In the genomic region with DNA sequence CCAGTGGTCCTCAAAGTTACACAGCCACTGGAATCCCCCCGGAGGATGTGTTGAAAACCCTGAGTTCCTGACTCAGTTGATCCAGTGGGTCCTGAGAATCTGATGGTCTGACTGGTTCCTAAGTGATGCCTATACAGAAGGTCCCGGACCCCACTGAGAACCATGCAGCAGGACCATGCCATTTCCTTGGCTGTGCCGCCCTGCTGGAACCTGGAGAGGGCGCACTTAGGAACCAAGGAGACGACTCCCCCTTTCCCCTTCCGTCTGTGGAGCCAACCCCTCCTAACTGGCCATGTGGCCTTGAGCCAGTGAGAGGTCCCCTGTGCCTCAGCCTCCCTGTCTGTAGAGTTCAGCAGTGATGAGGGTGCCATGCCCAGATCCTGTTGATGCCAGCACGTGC, we compare ENCODE assay signal across 17 cellular contexts. TPM values are rescaled to one million over a fixed set of nuclear protein-coding genes. Genes with fewer than 3 reads are reported as not detected.
DNase-seq lines count a peak whose midpoint lies in the region; ATAC-seq, FAIRE-seq and TF ChIP-seq lines count a peak whose summit lies in the region.
"Had no signal": no experiment of that assay in that cellular context is flagged by ENCODE, and none has a peak within 500 bp of the region (broad histone marks: within the 10 kb centered on the region; RNA-seq: fewer than 3 reads in every experiment).

No MANE protein-coding gene starts in this region.

- H3K36me3 Mint-ChIP-seq in HFFc6 (ENCODE audit: low read depth) = peaks cover 24% of the 10 kb centered on the region

- H3K9me3 ChIP-seq in DND-41 (ENCODE audit: insufficient read depth, low read length, severe bottlenecking) (no peaks in the 10 kb centered on the region), GM12878 (replicated peaks; ENCODE audit: control insufficient read depth, insufficient read depth, low read length) (no peaks in the 10 kb centered on the region; the same call in 2 of the 3 replicates), mesenchymal stem cell (ENCODE audit: control insufficient read depth, low read length) (no peaks in the 10 kb centered on the region), Peyer's patch (no peaks in the 10 kb centered on the region)
- H3K9me3 ChIP-seq: suprapubic skin had no signal

- no peaks in the 10 kb centered on the region for H3K27me3 Mint-ChIP-seq in HFFc6 (ENCODE audit: insufficient read depth)
- H3K27me3 Mint-ChIP-seq: activated T-cell treated with anti-CD3 and anti-CD28 coated beads, Interleukin-2, amount 50 U/mL, for 24 hours had no signal

- no peak overlapping the region for H3K27ac Mint-ChIP-seq in HFFc6
- H3K27ac Mint-ChIP-seq: activated T-cell treated with anti-CD3 and anti-CD28 coated beads, Interleukin-2, amount 50 U/mL, for 24 hours; nephron progenitor cell had no signal

- H4K20me1 ChIP-seq in DND-41 (ENCODE audit: insufficient read depth, low read length) = no peaks in the 10 kb centered on the region
- no peaks in the 10 kb centered on the region for H4K20me1 ChIP-seq in GM12878 (ENCODE audit: control insufficient read depth, insufficient read depth)

- RAD21 ChIA-PET in GM12878 (lab: Charles Lee; ENCODE audit: unreplicated experiment) = no interaction called here

- POLR2A ChIA-PET in GM12878 (lab: Charles Lee) = no interaction called here

- FAIRE-seq in GM12878 (lab: Jason Lieb, UNC) = no peak

- DNase-seq in DND-41 = no peak
- no peak for DNase-seq in HFFc6
- DNase-seq in GM12878 (ENCODE audit: low read depth, low spot score) = no peak
- DNase-seq in mesenchymal stem cell = no peak
- no peak for DNase-seq in activated CD4-positive, alpha-beta T cell treated with anti-CD3 and anti-CD28 coated beads, Interleukin-2, amount 50 U/mL, for 1 hour
- no peak for DNase-seq in DMS79 (lab: John Stamatoyannopoulos, UW)
- no peak for DNase-seq in Peyer's patch
- DNase-seq: activated T-cell treated with anti-CD3 and anti-CD28 coated beads, Interleukin-2, amount 50 U/mL, for 24 hours; left colon; NCI-H1092 treated with DMSO at 0.1 percent for 48 hours; NCI-H524 treated with DMSO at 0.1 percent for 48 hours; nephron progenitor cell had no signal

- no peak overlapping the region for H3K27ac ChIP-seq in DND-41 (ENCODE audit: low read length)
- no peak overlapping the region for H3K27ac ChIP-seq in GM12878 (ENCODE audit: control insufficient read depth, insufficient read depth)
- H3K27ac ChIP-seq in mesenchymal stem cell (ENCODE audit: low read length, poor library complexity, severe bottlenecking) = no peak overlapping the region
- H3K27ac ChIP-seq in Peyer's patch = no peak overlapping the region
- H3K27ac ChIP-seq: SK-N-MC, suprapubic skin had no signal

- SMC1A ChIA-PET in GM12878 (lab: Charles Lee; ENCODE audit: uncharacterized antibody, unreplicated experiment) = no interaction called here

- H3K4me3 ChIP-seq in DND-41 (ENCODE audit: low read depth in 1 of 2, low read length in 2 of 2) (no peak overlapping the region), GM12878 (no peak overlapping the region), mesenchymal stem cell (ENCODE audit: insufficient read depth in 1 of 2, low read depth in 1 of 2, low read length in 2 of 2) (no peak overlapping the region), Peyer's patch (no peak overlapping the region)
- H3K4me3 ChIP-seq: SK-N-MC, smooth muscle cell, suprapubic skin had no signal

- H3K79me1 ChIP-seq in mesenchymal stem cell (replicated peaks; ENCODE audit: low read length, poor library complexity, severe bottlenecking) = no peaks in the 10 kb centered on the region

- no peaks in the 10 kb centered on the region for H3K4me1 ChIP-seq in DND-41 (ENCODE audit: insufficient read depth, low read length)
- no peaks in the 10 kb centered on the region for H3K4me1 ChIP-seq in GM12878 (ENCODE audit: control insufficient read depth, insufficient read depth, low read length)
- no peaks in the 10 kb centered on the region for H3K4me1 ChIP-seq in mesenchymal stem cell (ENCODE audit: control insufficient read depth, insufficient read depth, low read depth, low read length)
- H3K4me1 ChIP-seq in Peyer's patch = peaks cover 0 to 6% (median 0%) of the 10 kb centered on the region in 4 donors
- H3K4me1 ChIP-seq: suprapubic skin had no signal

- no peaks in the 10 kb centered on the region for H3K79me2 ChIP-seq in DND-41 (ENCODE audit: insufficient read depth, low read length)
- H3K79me2 ChIP-seq in GM12878 (ENCODE audit: control insufficient read depth, insufficient read depth, low read length) = no peaks in the 10 kb centered on the region

- no peak overlapping the region for H2AK5ac ChIP-seq in mesenchymal stem cell (ENCODE audit: low read length, severe bottlenecking)

- H3K36me3 ChIP-seq in DND-41 (ENCODE audit: insufficient read depth, low read length) (no peaks in the 10 kb centered on the region), GM12878 (ENCODE audit: control insufficient read depth in 2 of 2, insufficient read depth in 2 of 2, low read length in 1 of 2) (no peaks in the 10 kb centered on the region), mesenchymal stem cell (ENCODE audit: control insufficient read depth in 1 of 2, insufficient read depth in 2 of 2, low read depth in 1 of 2, low read length in 2 of 2) (no peaks in the 10 kb centered on the region), Peyer's patch (no peaks in the 10 kb centered on the region)
- H3K36me3 ChIP-seq: suprapubic skin had no signal

- no peak overlapping the region for H4K8ac ChIP-seq in mesenchymal stem cell (ENCODE audit: low read length)

- TF ChIP-seq EP300 in GM12878 (IDR thresholded peaks at IDR 0.05; ENCODE audit: borderline replicate concordance in 1 of 2, control insufficient read depth in 1 of 2, low read depth in 2 of 2, low read length in 2 of 2) = no peak

- ATAC-seq in DND-41 (ENCODE audit: insufficient read depth, low read depth) (no peak), GM12878 (peak; percentile 50), HG02571 (IDR thresholded peaks at IDR 0.05; ENCODE audit: unreplicated experiment) (no peak)
- ATAC-seq: activated CD4-positive, CD25-positive, alpha-beta regulatory T cell treated with anti-CD3 and anti-CD28 coated beads, Interleukin-2, amount 50 U/mL, for 24 hours; left colon had no signal

- TF ChIP-seq POLR2A in GM12878 (IDR thresholded peaks at IDR 0.05; ENCODE audit: low read depth, low read length) (no peak), Peyer's patch (IDR thresholded peaks at IDR 0.05) (no peak)

- WGBS in GM12878 (ENCODE audit: insufficient coverage, insufficient replicate concordance, low lambda C conversion rate, missing lambda C conversion rate) = 50% methylated on average over 7 of the region's 7 CpGs
- 91% methylated on average over 7 of the region's 7 CpGs for WGBS in mesenchymal stem cell

- no peak overlapping the region for H2BK120ac ChIP-seq in mesenchymal stem cell (ENCODE audit: low read depth, low read length)

- no peak overlapping the region for H3K4ac ChIP-seq in mesenchymal stem cell (ENCODE audit: low read depth in 1 of 2, low read length in 2 of 2)

- intact Hi-C loops in GM12878 (cut with micrococcal nuclease; ENCODE audit: unreplicated experiment) = no loop called here

- H2AFZ ChIP-seq in DND-41 (ENCODE audit: low read depth, low read length) (no peak overlapping the region), GM12878 (ENCODE audit: control insufficient read depth, low read depth, low read length) (no peak overlapping the region), mesenchymal stem cell (ENCODE audit: low read depth, low read length) (no peak overlapping the region)

- peak; percentile 37 for TF ChIP-seq CTCF in DND-41 (IDR thresholded peaks at IDR 0.05; ENCODE audit: borderline replicate concordance, extremely low read depth, low read length, poor library complexity, severe bottlenecking)
- peak; percentile 50; the same call in 1 of the 2 replicates for TF ChIP-seq CTCF in HFFc6 (IDR thresholded peaks at IDR 0.05)
- TF ChIP-seq CTCF in GM12878 (IDR thresholded peaks at IDR 0.05 in 2 of 3, conservative IDR thresholded peaks at IDR 0.05 in 1 of 3; ENCODE audit: control insufficient read depth in 2 of 3, extremely low read depth in 1 of 3, insufficient read depth in 1 of 3, low read depth in 3 of 3, low read length in 3 of 3) = peak; percentile 17 to 32 (median 29); a peak in 3 of 6 replicates
- TF ChIP-seq CTCF in Peyer's patch (IDR thresholded peaks at IDR 0.05) = no peak

- no peak overlapping the region for H3K18ac ChIP-seq in mesenchymal stem cell (ENCODE audit: low read depth in 1 of 2, low read length in 2 of 2)

- H3K23ac ChIP-seq in mesenchymal stem cell (ENCODE audit: low read length in 2 of 2) = no peak overlapping the region

- no peak for TF ChIP-seq RAD21 in GM12878 (IDR thresholded peaks at IDR 0.05; ENCODE audit: insufficient read depth, low read depth, low read length)

- peak overlapping the region; percentile 49 for H2BK15ac ChIP-seq in mesenchymal stem cell (ENCODE audit: low read depth, poor library complexity, severe bottlenecking)

- no peak overlapping the region for H3K4me3 Mint-ChIP-seq in HFFc6
- H3K4me3 Mint-ChIP-seq: activated T-cell treated with anti-CD3 and anti-CD28 coated beads, Interleukin-2, amount 50 U/mL, for 24 hours; nephron progenitor cell had no signal

- no peak overlapping the region for H3K14ac ChIP-seq in mesenchymal stem cell (ENCODE audit: low read length in 2 of 2)

- no peak overlapping the region for H2BK12ac ChIP-seq in mesenchymal stem cell (ENCODE audit: low read length in 2 of 2)

- peaks cover 7% of the 10 kb centered on the region for H3K4me1 Mint-ChIP-seq in HFFc6 (ENCODE audit: low read depth)

- in situ Hi-C loops in GM12878 (cut with MboI) = no loop called here

- H3K9ac ChIP-seq in DND-41 (ENCODE audit: low read depth, low read length) (no peak overlapping the region), GM12878 (ENCODE audit: control insufficient read depth, insufficient read depth, low read length) (no peak overlapping the region), mesenchymal stem cell (ENCODE audit: low read length) (no peak overlapping the region)

- CTCF ChIA-PET in GM12878 (lab: Yijun Ruan, JAX) = no interaction called here

- no peak overlapping the region for H2BK5ac ChIP-seq in mesenchymal stem cell (ENCODE audit: low read depth, low read length, poor library complexity, severe bottlenecking)

- H4K91ac ChIP-seq in mesenchymal stem cell (ENCODE audit: low read length) = no peak overlapping the region

- H3K27me3 ChIP-seq in DND-41 (ENCODE audit: insufficient read depth, low read length, poor library complexity) (peaks cover 4% of the 10 kb centered on the region), GM12878 (replicated peaks in 1 of 2; ENCODE audit: control insufficient read depth in 2 of 2, insufficient read depth in 2 of 2, low read length in 1 of 2) (no peaks in the 10 kb centered on the region; a peak in 2 of 4 replicates), mesenchymal stem cell (ENCODE audit: control insufficient read depth in 1 of 2, insufficient read depth in 1 of 2, low read length in 2 of 2) (peaks cover 6 to 50% of the 10 kb centered on the region in 2 experiments), Peyer's patch (no peaks in the 10 kb centered on the region)

- no peaks in the 10 kb centered on the region for H3K9me3 Mint-ChIP-seq in HFFc6
- H3K9me3 Mint-ChIP-seq: activated T-cell treated with anti-CD3 and anti-CD28 coated beads, Interleukin-2, amount 50 U/mL, for 24 hours had no signal

- no peak overlapping the region for H3K4me2 ChIP-seq in DND-41 (ENCODE audit: insufficient read depth, low read length)
- no peak overlapping the region for H3K4me2 ChIP-seq in GM12878 (ENCODE audit: control insufficient read depth, insufficient read depth)
- H3K4me2 ChIP-seq in mesenchymal stem cell (ENCODE audit: low read length, poor library complexity, severe bottlenecking) = no peak overlapping the region
- H3K4me2 ChIP-seq: smooth muscle cell had no signal

- no TSS peak for BruUV-seq in GM12878 (replicated peaks; lab: Mats Ljungman, UMichigan)

RNA-seq across cellular contexts. Expression of a gene that starts 22.0 kb away (rescaled TPM):
- 10 to 100 TPM; 13.4 to 18.6 (median 15.7) TPM for total RNA-seq in HFFc6 (2021; fragmentation: NEBNext Ultra II Directional; extraction: Animal tissue kit (Norgen Biotek cat#: 25700))
- total RNA-seq in GM12878 (2013; cell fraction: nucleolus; rRNA removed) = 5.8 and 6.9 TPM in 2 replicates
- total RNA-seq in GM12878 (2014; rRNA removed) = 9.3 and 9.8 TPM in 2 replicates
- 6.8 and 7.7 TPM in 2 replicates for total RNA-seq in GM12878 (2014; rRNA removed; fragmentation: Illumina TruSeq; extraction: Trizol)
- 12.8 and 13.1 TPM in 2 replicates for total RNA-seq in GM12878 (2021)
- 2.1 TPM for polyA plus RNA-seq in GM12878 (2011; ENCODE audit: low read depth)
- 0.17 and 0.23 TPM in 2 replicates for polyA plus RNA-seq in GM12878 (2011; rRNA removed)
- 0.74 and 0.85 TPM in 2 replicates for polyA plus RNA-seq in GM12878 (2011; cell fraction: cytosol; rRNA removed)
- 0.30 and 0.41 TPM in 2 replicates for polyA plus RNA-seq in GM12878 (2011; cell fraction: nucleus; rRNA removed)
- polyA plus RNA-seq in GM12878 (2012) = 5.9 and 8.1 TPM in 2 replicates
- polyA plus RNA-seq in GM12878 (2014; fragmentation: Illumina TruSeq; extraction: Trizol) = 1.6 and 5.8 TPM in 2 replicates
- polyA plus RNA-seq in GM12878 (2014; fragmentation: Nextera tagmentation; extraction: Ambion mirVana) = 1 to 10 TPM in 1 of 2 experiments, under 1 TPM in 1; 0.72 to 2.5 TPM
- 17.5 and 20.1 TPM in 2 replicates for polyA plus RNA-seq in GM12878 (2014; rRNA removed)
- polyA plus RNA-seq in GM12878 (2016; fragmentation: Nextera tagmentation; extraction: Ambion mirVana) = 1 to 10 TPM; 5.7 to 7.9 TPM
- not detected in 2 replicates for polyA minus RNA-seq in GM12878 (2011; rRNA and poly(A)+ RNA removed)
- polyA minus RNA-seq in GM12878 (2011; cell fraction: cytosol; rRNA and poly(A)+ RNA removed) = not detected in 2 replicates
- not detected in 2 replicates for polyA minus RNA-seq in GM12878 (2011; cell fraction: nucleus; rRNA and poly(A)+ RNA removed)
- 6.1 TPM for polyA plus RNA-seq in mesenchymal stem cell (2013, experiment 1 of 2)
- 6.5 TPM for polyA plus RNA-seq in mesenchymal stem cell (2013, experiment 2 of 2)
- 1 to 10 TPM in 2 of 4 donors, not detected in 2; 2.5 to 6.6 TPM for total RNA-seq in Peyer's patch

RNA-seq across cellular contexts. Expression of a gene that starts 40.1 kb away (rescaled TPM):
- total RNA-seq in HFFc6 (2021; fragmentation: NEBNext Ultra II Directional; extraction: Animal tissue kit (Norgen Biotek cat#: 25700)) = 10 to 100 TPM; 11.8 to 24.6 (median 21.0) TPM
- 18.0 and 20.1 TPM in 2 replicates for total RNA-seq in GM12878 (2013; cell fraction: nucleolus; rRNA removed)
- 42.7 and 46.4 TPM in 2 replicates for total RNA-seq in GM12878 (2014; rRNA removed)
- total RNA-seq in GM12878 (2014; rRNA removed; fragmentation: Illumina TruSeq; extraction: Trizol) = 43.5 and 45.4 TPM in 2 replicates
- 61.2 and 67.9 TPM in 2 replicates for total RNA-seq in GM12878 (2021)
- polyA plus RNA-seq in GM12878 (2011; ENCODE audit: low read depth) = 15.7 TPM
- polyA plus RNA-seq in GM12878 (2011; rRNA removed) = 52.8 and 68.5 TPM in 2 replicates
- 47.5 and 48.9 TPM in 2 replicates for polyA plus RNA-seq in GM12878 (2011; cell fraction: cytosol; rRNA removed)
- 25.6 and 26.6 TPM in 2 replicates for polyA plus RNA-seq in GM12878 (2011; cell fraction: nucleus; rRNA removed)
- 17.7 and 21.8 TPM in 2 replicates for polyA plus RNA-seq in GM12878 (2012)
- polyA plus RNA-seq in GM12878 (2014; fragmentation: Illumina TruSeq; extraction: Trizol) = 48.8 and 55.5 TPM in 2 replicates
- 10 to 100 TPM; 69.4 to 90.8 TPM for polyA plus RNA-seq in GM12878 (2014; fragmentation: Nextera tagmentation; extraction: Ambion mirVana)
- 41.4 and 45.2 TPM in 2 replicates for polyA plus RNA-seq in GM12878 (2014; rRNA removed)
- polyA plus RNA-seq in GM12878 (2016; fragmentation: Nextera tagmentation; extraction: Ambion mirVana) = 10 to 100 TPM; 74.0 to 74.9 TPM
- 22.9 and 26.8 TPM in 2 replicates for polyA minus RNA-seq in GM12878 (2011; rRNA and poly(A)+ RNA removed)
- 10.2 and 13.0 TPM in 2 replicates for polyA minus RNA-seq in GM12878 (2011; cell fraction: cytosol; rRNA and poly(A)+ RNA removed)
- polyA minus RNA-seq in GM12878 (2011; cell fraction: nucleus; rRNA and poly(A)+ RNA removed) = 9.3 and 10.8 TPM in 2 replicates
- polyA plus RNA-seq in mesenchymal stem cell (2013, experiment 1 of 2) = 2.4 TPM
- polyA plus RNA-seq in mesenchymal stem cell (2013, experiment 2 of 2) = 2.2 TPM
- total RNA-seq in Peyer's patch = 10 to 100 TPM in 1 of 4 donors, 1 to 10 TPM in 3; 2.9 to 10.7 (median 5.2) TPM

Comparison
In these comparisons a context has a peak if more than half of its experiments do, and no peak if none do; other contexts are left out.
1. CTCF ChIP-seq: peak in DND-41 (single experiment), HFFc6 (single experiment) and GM12878 (3 of 3); none in Peyer's patch (0 of 6).